Comparison of ENCODE assay signal across 1 cellular context in the genomic region with DNA sequence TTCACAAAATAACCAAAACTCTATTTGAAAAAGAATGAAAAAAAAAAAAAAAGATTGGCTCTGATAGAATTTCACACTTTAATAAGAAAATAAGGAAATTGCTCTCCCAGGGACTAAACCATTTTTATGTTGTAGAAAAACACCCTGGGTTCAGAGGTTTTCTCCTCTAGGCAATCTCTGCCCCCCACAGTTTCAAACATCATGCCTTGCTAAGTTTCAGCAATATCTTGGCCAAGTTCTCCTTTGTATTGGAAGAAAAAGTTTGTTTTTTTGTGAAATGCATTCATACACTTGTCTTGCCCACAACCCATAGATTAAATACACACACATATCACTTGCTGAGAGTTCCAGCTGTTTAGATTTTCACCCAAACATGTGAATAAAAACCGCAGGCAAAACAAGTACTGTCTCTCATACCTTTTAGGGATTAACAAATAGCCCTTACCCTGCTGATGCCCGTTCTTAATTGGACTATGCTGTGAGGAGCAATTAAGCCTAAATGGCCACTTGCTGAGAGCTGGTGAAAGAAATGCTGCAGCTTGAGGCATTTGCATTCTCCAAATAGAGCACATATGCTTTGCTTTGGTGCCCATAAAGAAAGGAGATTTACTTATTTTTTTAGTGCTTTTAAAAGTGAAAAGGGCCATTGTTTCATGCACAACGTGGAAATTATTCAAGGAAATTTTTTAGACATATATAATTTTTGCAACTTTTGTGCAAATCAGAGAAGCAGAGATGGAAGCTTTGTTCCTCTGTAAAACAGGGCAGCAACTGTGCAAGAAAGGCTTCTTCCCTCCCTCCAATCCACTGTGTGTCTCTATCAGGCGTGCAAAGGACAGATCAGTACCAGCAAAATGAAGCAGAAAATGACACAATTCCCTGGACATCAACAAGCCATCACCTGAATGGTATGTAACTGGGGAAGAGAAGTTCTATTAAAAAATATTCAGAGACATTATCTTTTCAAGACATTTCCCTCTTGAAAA.
TF ChIP-seq lines count a peak whose summit lies in the region.

No MANE protein-coding gene starts in this region.

TF ChIP-seq in H1, 55 proteins besides CTCF, POLR2A, EP300 and RAD21:
- TF ChIP-seq JUN (IDR thresholded peaks at IDR 0.05; ENCODE audit: low read depth, low read length), result no peak
- no peak for TF ChIP-seq EZH2 (IDR thresholded peaks at IDR 0.05; ENCODE audit: low read depth, low read length, severe bottlenecking)
- TF ChIP-seq NANOG (IDR thresholded peaks at IDR 0.05; ENCODE audit: insufficient read depth, low read depth, low read length, poor library complexity, severe bottlenecking), result peak; percentile 99
- no peak for TF ChIP-seq SIN3A (conservative IDR thresholded peaks at IDR 0.05 in 1 of 2, IDR thresholded peaks at IDR 0.05 in 1 of 2; ENCODE audit: low read depth in 1 of 2, low read length in 2 of 2)
- TF ChIP-seq HDAC2 (IDR thresholded peaks at IDR 0.05; ENCODE audit: borderline replicate concordance in 1 of 2, low read depth in 2 of 2, low read length in 2 of 2), result peak in 1 of 2 experiments; percentile 44; a peak in 1 of 4 replicates
- peak; percentile 94 for TF ChIP-seq CHD7 (IDR thresholded peaks at IDR 0.05; ENCODE audit: insufficient replicate concordance, low read length)
- no peak for TF ChIP-seq CHD1 (IDR thresholded peaks at IDR 0.05; ENCODE audit: low read depth, low read length)
- no peak for TF ChIP-seq CBX8 (IDR thresholded peaks at IDR 0.05; ENCODE audit: borderline replicate concordance, low read depth, low read length)
- peak; percentile 67; the same call in 1 of the 2 replicates for TF ChIP-seq TEAD4 (IDR thresholded peaks at IDR 0.05; ENCODE audit: low read depth, low read length)
- peak; percentile 31 for TF ChIP-seq ASH2L (IDR thresholded peaks at IDR 0.05; ENCODE audit: low read length)
- no peak for TF ChIP-seq BRCA1 (IDR thresholded peaks at IDR 0.05; ENCODE audit: low read depth, low read length)
- no peak for TF ChIP-seq POLR2AphosphoS5 (IDR thresholded peaks at IDR 0.05; ENCODE audit: low read depth, low read length)
- TF ChIP-seq SP1 (IDR thresholded peaks at IDR 0.05; ENCODE audit: low read depth, low read length), result peak; percentile 67; the same call in 1 of the 2 replicates
- TF ChIP-seq BCL11A (IDR thresholded peaks at IDR 0.05; ENCODE audit: low read depth in 2 of 2, low read length in 2 of 2), result peak; percentile 95 to 99
- TF ChIP-seq KDM1A (IDR thresholded peaks at IDR 0.05; ENCODE audit: borderline replicate concordance, low read length), result no peak
